Comparison of ENCODE assay signal across 8 cellular contexts in genomic region chr18:63367241-63367953, GRCh38. TPM values are rescaled to one million over a fixed set of nuclear protein-coding genes. Genes with fewer than 3 reads are reported as not detected.
DNase-seq lines count a peak whose midpoint lies in the region; ATAC-seq and TF ChIP-seq lines count a peak whose summit lies in the region.

No MANE protein-coding gene starts in this region.

- TF ChIP-seq CTCF in AG10803 (conservative IDR thresholded peaks at IDR 0.05; ENCODE audit: low read length): no peak

- DNase-seq in AG10803 (ENCODE audit: low read depth) (peak; percentile 99), NCI-H345 (lab: John Stamatoyannopoulos, UW) (peak; percentile 99), cerebellum (ENCODE audit: low spot score) (peak; percentile 89), islet precursor cell (peak; percentile 99)
- peak; percentile 82 for DNase-seq in stimulated activated CD4-positive, alpha-beta T cell treated with anti-CD3 and anti-CD28 coated beads, Interleukin-12 subunit alpha, Interleukin-12 subunit beta, amount 100 ng/mL, for 4 hours

- H3K4me3 ChIP-seq in AG10803 (ENCODE audit: low read length): peak overlapping the region; percentile 88

- ATAC-seq in GM19025 (IDR thresholded peaks at IDR 0.05; ENCODE audit: low read depth, unreplicated experiment) (peak; percentile 87), HG03280 (IDR thresholded peaks at IDR 0.05; ENCODE audit: unreplicated experiment) (peak; percentile 93)
- ATAC-seq in activated CD4-positive, CD25-positive, alpha-beta regulatory T cell treated with anti-CD3 and anti-CD28 coated beads, Interleukin-2, amount 50 U/mL, for 24 hours: peak; percentile 90 to 91

RNA-seq across cellular contexts. Expression of gene KDSR, which starts 0.4 kb away (rescaled TPM):
- 18.9 TPM for total RNA-seq in cerebellum

RNA-seq across cellular contexts. Expression of gene BCL2, which starts 47.8 kb away (rescaled TPM):
- total RNA-seq in cerebellum: 33.4 TPM

RNA-seq across cellular contexts. Expression of gene VPS4B, which starts 54.9 kb away (rescaled TPM):
- 28.0 TPM for total RNA-seq in cerebellum

Comparison
In these comparisons a context has a peak if more than half of its experiments do, and no peak if none do; other contexts are left out.
1. Peak in every context shown above with its lines: DNase-seq, ATAC-seq and H3K4me3 ChIP-seq.